ENCODE assay signal across 10 cellular contexts in genomic region chrX:153688900-153689590, GRCh38. TPM values are rescaled to one million over a fixed set of nuclear protein-coding genes. Genes with fewer than 3 reads are reported as not detected.
DNase-seq lines count a peak whose midpoint lies in the region; ATAC-seq and TF ChIP-seq lines count a peak whose summit lies in the region.
"Had no signal": no experiment of that assay in that cellular context is flagged by ENCODE, and none has a peak within 500 bp of the region (broad histone marks: within the 10 kb centered on the region; RNA-seq: fewer than 3 reads in every experiment).

No MANE protein-coding gene starts in this region.

- 37 to 62% (median 44%) methylated on average over 29 to 56 of the region's 56 CpGs for WGBS in ovary, 3 donors

- no peak for ATAC-seq in HG02642 (IDR thresholded peaks at IDR 0.05; ENCODE audit: poor library complexity, unreplicated experiment)
- no peak for ATAC-seq in omental fat pad (ENCODE audit: low FRiP score)

- CTCF ChIA-PET in BJ (lab: Yijun Ruan, JAX): no interaction called here

- H3K27me3 ChIP-seq in BJ (ENCODE audit: control insufficient read depth, insufficient read depth, low read length) (no peaks in the 10 kb centered on the region), SJCRH30 (no peaks in the 10 kb centered on the region), ovary (no peaks in the 10 kb centered on the region)

- H3K4me3 ChIP-seq in BJ (ENCODE audit: low read depth, low read length) (peak overlapping the region; percentile 45), SJCRH30 (peak overlapping the region; percentile 52), fibroblast of pulmonary artery (replicated peaks; ENCODE audit: low read depth, low read length) (peak overlapping the region; percentile 47), ovary (peak overlapping the region; percentile 44)

- TF ChIP-seq CTCF in BJ (IDR thresholded peaks at IDR 0.05; ENCODE audit: insufficient read depth, low read depth, low read length) (no peak), fibroblast of pulmonary artery (IDR thresholded peaks at IDR 0.05; ENCODE audit: low read length, missing control alignments) (no peak), ovary (IDR thresholded peaks at IDR 0.05) (no peak), omental fat pad (IDR thresholded peaks at IDR 0.05) (no peak)

- no peak for TF ChIP-seq EP300 in ovary (IDR thresholded peaks at IDR 0.05)

- POLR2A ChIA-PET in BJ (lab: Charles Lee): no interaction called here

- DNase-seq in BJ (ENCODE audit: low read depth) (no peak), SJCRH30 (peak in 1 of 2 experiments; percentile 26), fibroblast of pulmonary artery (ENCODE audit: low read depth) (peak; percentile 21), ovary (peak in 3 of 5 donors; percentile 34 to 56 (median 36)), omental fat pad (ENCODE audit: low spot score) (no peak), NCI-H1105 (lab: John Stamatoyannopoulos, UW) (no peak)
- DNase-seq in stimulated activated CD4-positive, alpha-beta T cell treated with anti-CD3 and anti-CD28 coated beads, Interleukin-15, amount 100 ng/mL, for 24 hours: no peak
- DNase-seq: activated CD4-positive, alpha-beta T cell treated with anti-CD3 and anti-CD28 coated beads, Interleukin-2, amount 10 ng/mL, durations not matched to agents 24 days and 14 days had no signal

- intact Hi-C loops in ovary (cut with DNase I): no loop called here

- H3K36me3 ChIP-seq in BJ (ENCODE audit: control insufficient read depth, insufficient read depth, low read length) (no peaks in the 10 kb centered on the region), SJCRH30 (no peaks in the 10 kb centered on the region), ovary (no peaks in the 10 kb centered on the region)

- no peaks in the 10 kb centered on the region for H3K4me1 ChIP-seq in SJCRH30
- no peaks in the 10 kb centered on the region for H3K4me1 ChIP-seq in ovary (ENCODE audit: insufficient read depth)

- TF ChIP-seq POLR2A in ovary (IDR thresholded peaks at IDR 0.05): no peak

- H3K9me3 ChIP-seq in SJCRH30 (replicated peaks) (no peaks in the 10 kb centered on the region), ovary (no peaks in the 10 kb centered on the region)

- H3K27ac ChIP-seq in SJCRH30 (no peak overlapping the region), ovary (peak overlapping the region in 1 of 2 donors; percentile 58)

RNA-seq across cellular contexts. Expression of gene SLC6A8, which starts 1.3 kb away (rescaled TPM):
- 8.3 and 11.9 TPM in 2 replicates for polyA plus RNA-seq in BJ (2011; rRNA removed)
- 21.5 and 24.3 TPM in 2 replicates for polyA minus RNA-seq in BJ (2011; rRNA and poly(A)+ RNA removed)
- 9.5 TPM in 2 replicates for total RNA-seq in SJCRH30 (2014; rRNA removed; shearing (Covaris generic))
- total RNA-seq in ovary: 10 to 100 TPM in 5 of 7 donors, 1 to 10 TPM in 2; 6.3 to 23.5 (median 16.3) TPM
- 10 to 100 TPM in 1 of 2 donors, 1 to 10 TPM in 1; 7.5 to 10.0 TPM for polyA plus RNA-seq in ovary
- 10 to 100 TPM; 13.5 to 32.4 (median 26.3) TPM for total RNA-seq in omental fat pad

RNA-seq across cellular contexts. Expression of gene PNCK, which starts 15.4 kb away (rescaled TPM):
- polyA plus RNA-seq in BJ (2011; rRNA removed) (0.22 and 0.28 TPM in 2 replicates), ovary (1 to 10 TPM in 1 of 2 donors, under 1 TPM in 1; 0.87 to 1.1 TPM)
- polyA minus RNA-seq in BJ (2011; rRNA and poly(A)+ RNA removed): not detected in 2 replicates
- not detected in 2 replicates for total RNA-seq in SJCRH30 (2014; rRNA removed; shearing (Covaris generic))
- total RNA-seq in ovary (1 to 10 TPM in 4 of 7 donors, under 1 TPM in 2, not detected in 1; 0.51 to 5.9 (median 1.6) TPM), omental fat pad (under 1 TPM in 2 of 4 donors, not detected in 2; 0.46 to 0.60 TPM)
- total RNA-seq: HT1080 had no signal

RNA-seq across cellular contexts. Expression of gene BCAP31, which starts 35.1 kb away (rescaled TPM):
- 204 and 222 TPM in 2 replicates for polyA plus RNA-seq in BJ (2011; rRNA removed)
- 73.3 and 109 TPM in 2 replicates for polyA minus RNA-seq in BJ (2011; rRNA and poly(A)+ RNA removed)
- total RNA-seq in SJCRH30 (2014; rRNA removed; shearing (Covaris generic)): 77.9 and 78.0 TPM in 2 replicates
- total RNA-seq in ovary: 100 to 1,000 TPM in 5 of 7 donors, 10 to 100 TPM in 2; 53.7 to 146 (median 126) TPM
- 100 to 1,000 TPM; 151 to 195 TPM for polyA plus RNA-seq in ovary
- 100 to 1,000 TPM; 119 to 421 (median 240) TPM for total RNA-seq in omental fat pad

RNA-seq across cellular contexts. Expression of gene ABCD1, which starts 35.6 kb away (rescaled TPM):
- 4.3 and 9.2 TPM in 2 replicates for polyA plus RNA-seq in BJ (2011; rRNA removed)
- 6.6 and 8.2 TPM in 2 replicates for polyA minus RNA-seq in BJ (2011; rRNA and poly(A)+ RNA removed)
- 4.8 and 4.9 TPM in 2 replicates for total RNA-seq in SJCRH30 (2014; rRNA removed; shearing (Covaris generic))
- total RNA-seq in ovary: 10 to 100 TPM in 1 of 7 donors, 1 to 10 TPM in 6; 6.1 to 11.1 (median 9.1) TPM
- polyA plus RNA-seq in ovary: 1 to 10 TPM; 1.4 to 5.1 TPM
- 10 to 100 TPM; 17.5 to 38.9 (median 23.4) TPM for total RNA-seq in omental fat pad

RNA-seq across cellular contexts. Expression of gene DUSP9, which starts 42.0 kb away (rescaled TPM):
- polyA plus RNA-seq in BJ (2011; rRNA removed) (0.04 and 0.06 TPM in 2 replicates), ovary (under 1 TPM in 1 of 2 donors, not detected in 1; 0.28 TPM)
- polyA minus RNA-seq in BJ (2011; rRNA and poly(A)+ RNA removed): not detected in 2 replicates
- 0.14 TPM in 1 of 2 replicates, not detected in the other for total RNA-seq in SJCRH30 (2014; rRNA removed; shearing (Covaris generic))
- total RNA-seq in ovary (1 to 10 TPM in 3 of 7 donors, under 1 TPM in 4; 0.12 to 3.7 (median 0.74) TPM), omental fat pad (1 to 10 TPM in 1 of 4 donors, under 1 TPM in 1, not detected in 2; 0.48 to 2.3 TPM)
- total RNA-seq: HT1080 had no signal

Comparison
In these comparisons a context has a peak if more than half of its experiments do, and no peak if none do; other contexts are left out.
1. DNase-seq: peak in fibroblast of pulmonary artery (single experiment) and ovary (3 of 5); none in BJ (single experiment), omental fat pad (single experiment), NCI-H1105 (single experiment) and stimulated activated CD4-positive, alpha-beta T cell treated with anti-CD3 and anti-CD28 coated beads, Interleukin-15, amount 100 ng/mL, for 24 hours (single experiment).
2. Peak in every context shown above with its lines, with median percentiles within 50 percentile points of each other: H3K4me3 ChIP-seq.